ENCODE assay signal across 9 cellular contexts in the genomic region with DNA sequence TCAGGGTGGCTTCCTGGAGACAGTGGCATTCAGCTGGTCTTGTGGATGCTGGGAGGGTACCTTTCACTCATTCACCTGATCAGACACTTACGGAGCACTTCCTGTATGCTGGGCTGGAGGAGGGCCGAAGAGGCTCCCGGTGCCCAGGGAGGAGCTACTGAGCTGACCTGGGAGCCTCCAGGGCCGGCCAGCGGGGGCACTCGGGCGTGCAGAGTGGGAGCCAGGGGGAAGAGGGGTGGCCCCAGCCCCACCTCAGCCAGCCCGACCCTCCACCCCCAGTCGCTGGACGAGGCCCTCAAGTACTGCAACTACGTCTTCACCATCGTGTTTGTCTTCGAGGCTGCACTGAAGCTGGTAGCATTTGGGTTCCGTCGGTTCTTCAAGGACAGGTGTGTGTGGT. TPM values are rescaled to one million over a fixed set of nuclear protein-coding genes. Genes with fewer than 3 reads are reported as not detected.
"Had no signal": no experiment of that assay in that cellular context is flagged by ENCODE, and none has a peak within 500 bp of the region (broad histone marks: within the 10 kb centered on the region; RNA-seq: fewer than 3 reads in every experiment).

No MANE protein-coding gene starts in this region.

- H3K9me3 ChIP-seq: HAP-1 had no signal

- H3K9me3 Mint-ChIP-seq: GM23338, H9 had no signal

- H3K4me3 ChIP-seq: GM23248, GM23338, HAP-1 had no signal

- H3K36me3 ChIP-seq: HAP-1 had no signal

- H3K27ac ChIP-seq: GM23248 had no signal

- H3K27ac Mint-ChIP-seq: GM23338, H9, HFFc6 had no signal

- DNase-seq: GM23248, GOT3, H9, HCEC 1CT, HFFc6 had no signal

- H3K4me2 ChIP-seq: GM23338 had no signal

- H2AFZ ChIP-seq: GM23248, GM23338 had no signal

- H3K9ac ChIP-seq: GM23248 had no signal

- H3K4me1 Mint-ChIP-seq: GM23338, H9 had no signal

- H3K4me3 Mint-ChIP-seq: GM23338, H9, HFFc6 had no signal

- H3K4me1 ChIP-seq: HAP-1 had no signal

RNA-seq across cellular contexts. Expression of a gene that starts 10.4 kb away (rescaled TPM):
- total RNA-seq: GM23248, GM23338, H1, H9 had no signal

RNA-seq across cellular contexts. Expression of a gene that starts 15.3 kb away (rescaled TPM):
- total RNA-seq: GM23248, GM23338, H1, H9, HFFc6 had no signal

RNA-seq across cellular contexts. Expression of a gene that starts 25.8 kb away (rescaled TPM):
- total RNA-seq: GM23248, GM23338, H1, H4, H9, HFFc6 had no signal

RNA-seq across cellular contexts. Expression of a gene that starts 41.2 kb away (rescaled TPM):
- total RNA-seq: GM23248, H1, H4, H9, HFFc6 had no signal
